ENCODE assay signal across 8 cellular contexts in genomic region chr10:58336242-58336641, GRCh38. TPM values are rescaled to one million over a fixed set of nuclear protein-coding genes. Genes with fewer than 3 reads are reported as not detected.
A peak's percentile ranks its signal among the peaks of the same experiment; 100 is the strongest.
DNase-seq lines count a peak whose midpoint lies in the region; ATAC-seq lines count a peak whose summit lies in the region.

No MANE protein-coding gene starts in this region.

- no peak overlapping the region for H3K9ac ChIP-seq in iPS-18a (ENCODE audit: low read length)

- no peak for DNase-seq in activated T-cell treated with anti-CD3 and anti-CD28 coated beads, Interleukin-2, amount 50 U/mL, for 4 hours
- DNase-seq in activated T-cell treated with anti-CD3 and anti-CD28 coated beads for 4 hours (no peak), NCI-H345 (lab: John Stamatoyannopoulos, UW) (no peak)
- DNase-seq in activated CD4-positive, alpha-beta memory T cell treated with anti-CD3 and anti-CD28 coated beads, Interleukin-2, amount 10 ng/mL, durations not matched to agents 7 days and 5 days: no peak
- DNase-seq in stimulated activated naive CD8-positive, alpha-beta T cell treated with anti-CD3 and anti-CD28 coated beads, Interleukin-15, amount 100 ng/mL, for 72 hours: no peak
- DNase-seq in stimulated activated CD4-positive, alpha-beta T cell treated with anti-CD3 and anti-CD28 coated beads, Interleukin-2, amount 100 ng/mL, for 48 hours: no peak

- ATAC-seq in activated T-cell treated with anti-CD3 and anti-CD28 coated beads, Interleukin-2, amount 50 U/mL, for 4 hours: no peak
- no peak for ATAC-seq in stimulated activated naive CD8-positive, alpha-beta T cell treated with anti-CD3 and anti-CD28 coated beads, Interleukin-15, amount 100 ng/mL, for 72 hours
- no peak for ATAC-seq in GM21447 (IDR thresholded peaks at IDR 0.05; ENCODE audit: unreplicated experiment)

- no peak overlapping the region for H3K27ac Mint-ChIP-seq in activated CD4-positive, alpha-beta memory T cell treated with anti-CD3 and anti-CD28 coated beads, Interleukin-2, amount 10 ng/mL, durations not matched to agents 7 days and 5 days
- no peak overlapping the region for H3K27ac Mint-ChIP-seq in stimulated activated naive CD8-positive, alpha-beta T cell treated with anti-CD3 and anti-CD28 coated beads, Interleukin-15, amount 100 ng/mL, for 72 hours

- H3K36me3 ChIP-seq in iPS-18a (ENCODE audit: control insufficient read depth, low read depth, low read length): no peaks in the 10 kb centered on the region

- no peak overlapping the region for H3K27ac ChIP-seq in iPS-18a (ENCODE audit: low read length)

- peaks cover 7% of the 10 kb centered on the region for H3K4me1 ChIP-seq in iPS-18a (ENCODE audit: control insufficient read depth, low read depth, low read length)

- POLR2A ChIA-PET in activated CD4-positive, alpha-beta memory T cell treated with anti-CD3 and anti-CD28 coated beads, Interleukin-2, amount 10 ng/mL, durations not matched to agents 7 days and 5 days (lab: Charles Lee): interaction anchor here (1.7 kb wide), 1 partner anchor 48 kb away, joined by 4 read pairs; no protein-coding TSS in a partner anchor

- peaks cover 6% of the 10 kb centered on the region for H3K36me3 Mint-ChIP-seq in activated T-cell treated with anti-CD3 and anti-CD28 coated beads, Interleukin-2, amount 50 U/mL, for 4 hours (ENCODE audit: insufficient read depth)
- H3K36me3 Mint-ChIP-seq in activated CD4-positive, alpha-beta memory T cell treated with anti-CD3 and anti-CD28 coated beads, Interleukin-2, amount 10 ng/mL, durations not matched to agents 7 days and 5 days (ENCODE audit: low read depth): peaks cover 14% of the 10 kb centered on the region

- H3K9me3 Mint-ChIP-seq in activated T-cell treated with anti-CD3 and anti-CD28 coated beads, Interleukin-2, amount 50 U/mL, for 4 hours: no peaks in the 10 kb centered on the region
- H3K9me3 Mint-ChIP-seq in activated CD4-positive, alpha-beta memory T cell treated with anti-CD3 and anti-CD28 coated beads, Interleukin-2, amount 10 ng/mL, durations not matched to agents 7 days and 5 days: no peaks in the 10 kb centered on the region
- no peaks in the 10 kb centered on the region for H3K9me3 Mint-ChIP-seq in stimulated activated naive CD8-positive, alpha-beta T cell treated with anti-CD3 and anti-CD28 coated beads, Interleukin-15, amount 100 ng/mL, for 72 hours

- H3K4me1 Mint-ChIP-seq in activated T-cell treated with anti-CD3 and anti-CD28 coated beads, Interleukin-2, amount 50 U/mL, for 4 hours (ENCODE audit: low read depth): peaks cover 42% of the 10 kb centered on the region
- peaks cover 33% of the 10 kb centered on the region for H3K4me1 Mint-ChIP-seq in activated CD4-positive, alpha-beta memory T cell treated with anti-CD3 and anti-CD28 coated beads, Interleukin-2, amount 10 ng/mL, durations not matched to agents 7 days and 5 days
- H3K4me1 Mint-ChIP-seq in stimulated activated naive CD8-positive, alpha-beta T cell treated with anti-CD3 and anti-CD28 coated beads, Interleukin-15, amount 100 ng/mL, for 72 hours: peaks cover 48% of the 10 kb centered on the region

- H3K4me3 Mint-ChIP-seq in activated T-cell treated with anti-CD3 and anti-CD28 coated beads, Interleukin-2, amount 50 U/mL, for 4 hours: peak overlapping the region; percentile 99
- peak overlapping the region; percentile 93 for H3K4me3 Mint-ChIP-seq in activated CD4-positive, alpha-beta memory T cell treated with anti-CD3 and anti-CD28 coated beads, Interleukin-2, amount 10 ng/mL, durations not matched to agents 7 days and 5 days
- H3K4me3 Mint-ChIP-seq in stimulated activated naive CD8-positive, alpha-beta T cell treated with anti-CD3 and anti-CD28 coated beads, Interleukin-15, amount 100 ng/mL, for 72 hours: peak overlapping the region; percentile 92 to 97

- CTCF ChIA-PET in activated CD4-positive, alpha-beta memory T cell treated with anti-CD3 and anti-CD28 coated beads, Interleukin-2, amount 10 ng/mL, durations not matched to agents 7 days and 5 days (lab: Charles Lee): no interaction called here

- no peaks in the 10 kb centered on the region for H3K27me3 Mint-ChIP-seq in activated T-cell treated with anti-CD3 and anti-CD28 coated beads, Interleukin-2, amount 50 U/mL, for 4 hours (ENCODE audit: low read depth)
- H3K27me3 Mint-ChIP-seq in activated CD4-positive, alpha-beta memory T cell treated with anti-CD3 and anti-CD28 coated beads, Interleukin-2, amount 10 ng/mL, durations not matched to agents 7 days and 5 days: peaks cover 13% of the 10 kb centered on the region
- no peaks in the 10 kb centered on the region for H3K27me3 Mint-ChIP-seq in stimulated activated naive CD8-positive, alpha-beta T cell treated with anti-CD3 and anti-CD28 coated beads, Interleukin-15, amount 100 ng/mL, for 72 hours

- no peaks in the 10 kb centered on the region for H3K9me3 ChIP-seq in iPS-18a (ENCODE audit: control insufficient read depth, low read depth, low read length)

- H3K27me3 ChIP-seq in iPS-18a (ENCODE audit: control insufficient read depth, insufficient read depth, low read length): no peaks in the 10 kb centered on the region

- peak overlapping the region; percentile 89 for H3K4me3 ChIP-seq in iPS-18a (ENCODE audit: low read length)

RNA-seq across cellular contexts. Expression of gene UBE2D1, which starts 1.4 kb away (rescaled TPM):
- total RNA-seq in activated T-cell treated with anti-CD3 and anti-CD28 coated beads, Interleukin-2, amount 50 U/mL, for 4 hours: 10 to 100 TPM; 13.4 to 16.0 (median 15.7) TPM
- total RNA-seq in activated CD4-positive, alpha-beta memory T cell treated with anti-CD3 and anti-CD28 coated beads, Interleukin-2, amount 10 ng/mL, durations not matched to agents 7 days and 5 days: 10 to 100 TPM; 10.9 to 13.2 TPM

RNA-seq across cellular contexts. Expression of gene TFAM, which starts 49.0 kb away (rescaled TPM):
- total RNA-seq in activated T-cell treated with anti-CD3 and anti-CD28 coated beads, Interleukin-2, amount 50 U/mL, for 4 hours: 100 to 1,000 TPM; 136 to 157 (median 153) TPM
- total RNA-seq in activated CD4-positive, alpha-beta memory T cell treated with anti-CD3 and anti-CD28 coated beads, Interleukin-2, amount 10 ng/mL, durations not matched to agents 7 days and 5 days: 10 to 100 TPM; 46.1 to 48.0 TPM
